Comparison of ENCODE assay signal across 12 cellular contexts in genomic region chr6:129750390-129750789, GRCh38. TPM values are rescaled to one million over a fixed set of nuclear protein-coding genes. Genes with fewer than 3 reads are reported as not detected.
DNase-seq lines count a peak whose midpoint lies in the region; ATAC-seq and TF ChIP-seq lines count a peak whose summit lies in the region.
"Had no signal": no experiment of that assay in that cellular context is flagged by ENCODE, and none has a peak within 500 bp of the region (broad histone marks: within the 10 kb centered on the region; RNA-seq: fewer than 3 reads in every experiment).

No MANE protein-coding gene starts in this region.

- peak overlapping the region; percentile 91 for H3K27ac Mint-ChIP-seq in activated CD4-positive, alpha-beta memory T cell treated with anti-CD3 and anti-CD28 coated beads for 36 hours

- H3K27me3 Mint-ChIP-seq in activated CD4-positive, alpha-beta memory T cell treated with anti-CD3 and anti-CD28 coated beads for 36 hours: no peaks in the 10 kb centered on the region

- intact Hi-C loops in left ventricle myocardium inferior (cut with micrococcal nuclease) (no loop called here), left cardiac atrium (cut with DNase I) (no loop called here), vagina (cut with DNase I) (no loop called here)
- intact Hi-C loops in activated CD4-positive, alpha-beta memory T cell treated with anti-CD3 and anti-CD28 coated beads for 36 hours (cut with micrococcal nuclease): loop anchor here (2.0 kb wide), 1 partner anchor 130 kb away; no protein-coding TSS in a partner anchor

- TF ChIP-seq POLR2A in vagina (IDR thresholded peaks at IDR 0.05): no peak

- POLR2A ChIA-PET in activated CD4-positive, alpha-beta memory T cell treated with anti-CD3 and anti-CD28 coated beads for 36 hours (lab: Charles Lee): no interaction called here

- no peaks in the 10 kb centered on the region for H3K9me3 Mint-ChIP-seq in activated CD4-positive, alpha-beta memory T cell treated with anti-CD3 and anti-CD28 coated beads for 36 hours

- H3K27ac ChIP-seq in left ventricle myocardium inferior (replicated peaks) (peak overlapping the region; percentile 65), vagina (peak overlapping the region; percentile 54)

- H3K36me3 Mint-ChIP-seq in activated CD4-positive, alpha-beta memory T cell treated with anti-CD3 and anti-CD28 coated beads for 36 hours: no peaks in the 10 kb centered on the region

- H3K9me3 ChIP-seq in left ventricle myocardium inferior (replicated peaks) (no peaks in the 10 kb centered on the region), vagina (no peaks in the 10 kb centered on the region)

- DNase-seq in left ventricle myocardium inferior (no peak), left cardiac atrium (no peak), fibroblast of villous mesenchyme (ENCODE audit: low read depth) (peak; percentile 33), vagina (ENCODE audit: extremely low spot score in 2 of 2) (no peak), inferior parietal cortex (ENCODE audit: extremely low spot score) (no peak), mesenteric fat pad (ENCODE audit: low spot score) (no peak), CD1c-positive myeloid dendritic cell (ENCODE audit: extremely low spot score) (no peak)
- DNase-seq in activated CD4-positive, alpha-beta memory T cell treated with anti-CD3 and anti-CD28 coated beads for 36 hours: no peak
- DNase-seq: islet precursor cell, NCI-H146, occipital lobe, trophoblast cell had no signal

- no peak overlapping the region for H3K4me3 ChIP-seq in left ventricle myocardium inferior
- H3K4me3 ChIP-seq in fibroblast of villous mesenchyme (ENCODE audit: low read depth, low read length): no peak overlapping the region
- H3K4me3 ChIP-seq in vagina: no peak overlapping the region

- H3K4me1 Mint-ChIP-seq in activated CD4-positive, alpha-beta memory T cell treated with anti-CD3 and anti-CD28 coated beads for 36 hours (ENCODE audit: low read depth): peaks cover 50% of the 10 kb centered on the region

- H3K4me1 ChIP-seq in left ventricle myocardium inferior (peaks cover 36% of the 10 kb centered on the region), vagina (peaks cover 29% of the 10 kb centered on the region)

- H3K36me3 ChIP-seq in left ventricle myocardium inferior: no peaks in the 10 kb centered on the region
- H3K36me3 ChIP-seq in vagina: no peaks in the 10 kb centered on the region

- TF ChIP-seq CTCF in left ventricle myocardium inferior (IDR thresholded peaks at IDR 0.05; ENCODE audit: borderline replicate concordance) (no peak), fibroblast of villous mesenchyme (IDR thresholded peaks at IDR 0.05; ENCODE audit: insufficient read depth, low read depth, low read length) (no peak), vagina (IDR thresholded peaks at IDR 0.05) (no peak)

- CTCF ChIA-PET in activated CD4-positive, alpha-beta memory T cell treated with anti-CD3 and anti-CD28 coated beads for 36 hours (lab: Charles Lee): interaction anchor here (0.9 to 3.1 kb wide), 11 partner anchors 13 to 270 kb away, joined by 3 to 18 read pairs (median 5); no protein-coding TSS in a partner anchor

- H3K27me3 ChIP-seq in left ventricle myocardium inferior (ENCODE audit: low read depth): no peaks in the 10 kb centered on the region
- H3K27me3 ChIP-seq in vagina: no peaks in the 10 kb centered on the region

- H3K4me3 Mint-ChIP-seq in activated CD4-positive, alpha-beta memory T cell treated with anti-CD3 and anti-CD28 coated beads for 36 hours: no peak overlapping the region

- ATAC-seq in left cardiac atrium: no peak

RNA-seq across cellular contexts. Expression of gene ARHGAP18, which starts 40.4 kb away (rescaled TPM):
- total RNA-seq in left ventricle myocardium inferior (5.6 TPM), left cardiac atrium (10 to 100 TPM; 12.1 to 12.4 TPM), fibroblast of villous mesenchyme (30.9 and 47.1 TPM in 2 replicates), vagina (7.6 TPM), mesenteric fat pad (24.4 TPM)
- total RNA-seq in activated CD4-positive, alpha-beta memory T cell treated with anti-CD3 and anti-CD28 coated beads for 36 hours: 1 to 10 TPM; 7.0 to 9.2 TPM
